8 cellular contexts compared by ENCODE assay signal in the genomic region with DNA sequence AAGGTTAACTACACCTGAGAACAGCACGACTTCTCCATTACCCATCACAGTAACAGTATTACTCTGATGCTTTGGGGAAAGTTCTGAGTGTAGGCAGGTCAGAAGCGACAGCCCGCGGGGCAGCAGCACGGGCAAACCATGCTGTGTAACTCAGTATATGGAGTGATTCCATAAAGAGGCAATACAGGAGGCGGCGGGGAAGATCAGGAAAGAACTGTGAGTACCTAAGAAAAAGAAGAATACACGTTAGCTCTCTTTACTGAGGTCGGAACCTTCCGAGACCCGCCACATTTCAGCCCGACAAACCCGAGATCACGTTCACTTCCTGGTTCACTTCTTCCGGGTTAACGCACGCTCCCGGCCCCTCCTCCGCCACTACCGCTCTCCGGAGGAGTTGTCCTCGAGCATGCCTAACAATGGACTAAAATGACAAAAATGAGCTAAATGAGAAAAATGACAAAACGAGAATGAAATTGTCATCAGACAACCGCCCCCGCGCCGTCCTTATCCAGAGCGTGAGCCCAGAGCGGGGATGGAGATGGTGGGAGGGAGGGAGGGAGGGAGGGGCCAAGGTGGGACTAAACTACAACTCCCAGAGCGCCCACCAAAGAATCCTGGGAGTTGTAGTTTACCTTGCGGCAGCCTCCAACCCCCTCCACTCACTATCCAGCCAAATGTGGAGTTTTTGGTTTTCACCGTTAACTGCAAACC. TPM values are rescaled to one million over a fixed set of nuclear protein-coding genes. Genes with fewer than 3 reads are reported as not detected.
DNase-seq lines count a peak whose midpoint lies in the region; TF ChIP-seq lines count a peak whose summit lies in the region.

A gene with protein sequence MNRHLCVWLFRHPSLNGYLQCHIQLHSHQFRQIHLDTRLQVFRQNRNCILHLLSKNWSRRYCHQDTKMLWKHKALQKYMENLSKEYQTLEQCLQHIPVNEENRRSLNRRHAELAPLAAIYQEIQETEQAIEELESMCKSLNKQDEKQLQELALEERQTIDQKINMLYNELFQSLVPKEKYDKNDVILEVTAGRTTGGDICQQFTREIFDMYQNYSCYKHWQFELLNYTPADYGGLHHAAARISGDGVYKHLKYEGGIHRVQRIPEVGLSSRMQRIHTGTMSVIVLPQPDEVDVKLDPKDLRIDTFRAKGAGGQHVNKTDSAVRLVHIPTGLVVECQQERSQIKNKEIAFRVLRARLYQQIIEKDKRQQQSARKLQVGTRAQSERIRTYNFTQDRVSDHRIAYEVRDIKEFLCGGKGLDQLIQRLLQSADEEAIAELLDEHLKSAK (minus strand): TSS at position 316 of the 711 bp plus-strand sequence. CDS start 2,669 bp downstream, outside the sequence.

- H3K9me3 ChIP-seq in Loucy (ENCODE audit: insufficient read depth, low read depth, low read length) (peaks cover 5% of the 10 kb centered on the region; the same call in 1 of the 2 replicates), neural progenitor cell (ENCODE audit: low read depth) (peaks cover 20% of the 10 kb centered on the region)

- H3K9me2 ChIP-seq in Loucy (replicated peaks; ENCODE audit: low read depth, low read length), result no peaks in the 10 kb centered on the region

- peaks cover 9% of the 10 kb centered on the region for H3K36me3 Mint-ChIP-seq in neural progenitor cell

- H3K4me3 ChIP-seq in H7 (ENCODE audit: insufficient read depth, low read depth, low read length) (peak within 1 kb of the TSS; percentile 58), Loucy (ENCODE audit: low read length, poor library complexity, severe bottlenecking) (peak within 1 kb of the TSS; percentile 78), fibroblast of villous mesenchyme (ENCODE audit: low read depth, low read length) (peak within 1 kb of the TSS; percentile 73), neural progenitor cell (peak within 1 kb of the TSS; percentile 97)

- no peaks in the 10 kb centered on the region for H3K4me1 ChIP-seq in Loucy (ENCODE audit: insufficient read depth, low read length, poor library complexity, severe bottlenecking)
- peaks cover 3% of the 10 kb centered on the region for H3K4me1 ChIP-seq in neural progenitor cell

- H3K4me2 ChIP-seq in Loucy (ENCODE audit: low read depth, low read length, poor library complexity, severe bottlenecking) (peak within 1 kb of the TSS; percentile 94), neural progenitor cell (peak within 1 kb of the TSS; percentile 84)

- peak within 1 kb of the TSS; percentile 97 for H3K4me3 Mint-ChIP-seq in neural progenitor cell

- H3K9ac ChIP-seq in Loucy (ENCODE audit: low read depth, low read length, poor library complexity, severe bottlenecking) (peak within 1 kb of the TSS; percentile 71), neural progenitor cell (peak within 1 kb of the TSS; percentile 63)

- H3K27ac Mint-ChIP-seq in neural progenitor cell, result peak within 1 kb of the TSS; percentile 85

- DNase-seq in ELR (ENCODE audit: low read depth) (peak; percentile 83), H7 (peak; percentile 85), SHP77 treated with DMSO at 0.1 percent for 48 hours (lab: John Stamatoyannopoulos, UW) (peak; percentile 73), fibroblast of villous mesenchyme (ENCODE audit: low read depth) (peak; percentile 68), neural progenitor cell (ENCODE audit: low spot score) (peak; percentile 82), stromal cell of bone marrow (ENCODE audit: low read depth) (peak; percentile 67)
- DNase-seq in activated effector memory CD4-positive, alpha-beta T cell treated with anti-CD3 and anti-CD28 coated beads, Interleukin-2, amount 50 U/mL, for 16 hours, result peak; percentile 92

- TF ChIP-seq CTCF in Loucy (conservative IDR thresholded peaks at IDR 0.05; ENCODE audit: low read length) (no peak), fibroblast of villous mesenchyme (IDR thresholded peaks at IDR 0.05; ENCODE audit: insufficient read depth, low read depth, low read length) (no peak), neural progenitor cell (IDR thresholded peaks at IDR 0.05) (no peak)

- H3K27me3 Mint-ChIP-seq in neural progenitor cell (ENCODE audit: insufficient read depth, low read depth), result no peaks in the 10 kb centered on the region

- peaks cover 12% of the 10 kb centered on the region for H3K9me3 Mint-ChIP-seq in neural progenitor cell

- H3K27me3 ChIP-seq in H7 (ENCODE audit: control insufficient read depth, insufficient read depth, low read length), result no peaks in the 10 kb centered on the region
- no peaks in the 10 kb centered on the region for H3K27me3 ChIP-seq in Loucy (ENCODE audit: insufficient read depth, low read length, poor library complexity, severe bottlenecking)
- H3K27me3 ChIP-seq in neural progenitor cell, result no peaks in the 10 kb centered on the region

- peak within 1 kb of the TSS; percentile 86 for H2AFZ ChIP-seq in Loucy (ENCODE audit: low read length)
- peak within 1 kb of the TSS; percentile 100 for H2AFZ ChIP-seq in neural progenitor cell (replicated peaks)

- H3F3A ChIP-seq in Loucy (ENCODE audit: low read depth) (no peaks in the 10 kb centered on the region), neural progenitor cell (ENCODE audit: low read depth) (no peaks in the 10 kb centered on the region)

- H4K20me1 ChIP-seq in Loucy (ENCODE audit: insufficient read depth, low read length, poor library complexity, severe bottlenecking), result no peaks in the 10 kb centered on the region
- no peaks in the 10 kb centered on the region for H4K20me1 ChIP-seq in neural progenitor cell (ENCODE audit: low read depth)

- H3K79me2 ChIP-seq in Loucy (ENCODE audit: insufficient read depth, low read length) (peaks cover 9% of the 10 kb centered on the region), neural progenitor cell (ENCODE audit: low read depth) (peaks cover 13% of the 10 kb centered on the region)

- H3K27ac ChIP-seq in neural progenitor cell, result no peak within 1 kb of the TSS

- H3K4me1 Mint-ChIP-seq in neural progenitor cell, result peaks cover 7% of the 10 kb centered on the region

- H3K36me3 ChIP-seq in H7 (replicated peaks; ENCODE audit: control insufficient read depth, insufficient read depth, low read length) (peaks cover 2% of the 10 kb centered on the region; the same call in 1 of the 2 replicates), Loucy (ENCODE audit: insufficient read depth, low read length) (peaks cover 10% of the 10 kb centered on the region; the same call in 1 of the 2 replicates), neural progenitor cell (peaks cover 10% of the 10 kb centered on the region)

RNA-seq across cellular contexts. Expression of the gene that starts here (rescaled TPM):
- 10.1 and 10.3 TPM in 2 replicates for total RNA-seq in H7 (2014; rRNA removed; shearing (Covaris generic))
- total RNA-seq in fibroblast of villous mesenchyme, result 11.0 and 16.4 TPM in 2 replicates
- total RNA-seq in neural progenitor cell (ENCODE audit: low replicate concordance), result 18.1 and 24.9 TPM in 2 replicates
